Comparison of ENCODE assay signal across 23 cellular contexts in genomic region chr13:22218784-22219183, GRCh38.
DNase-seq lines count a peak whose midpoint lies in the region; ATAC-seq, FAIRE-seq and TF ChIP-seq lines count a peak whose summit lies in the region.
"Had no signal": no experiment of that assay in that cellular context is flagged by ENCODE, and none has a peak within 500 bp of the region (broad histone marks: within the 10 kb centered on the region; RNA-seq: fewer than 3 reads in every experiment).

No MANE protein-coding gene starts in this region.

- no peaks in the 10 kb centered on the region for H3K9me3 Mint-ChIP-seq in naive thymus-derived CD8-positive, alpha-beta T cell
- H3K9me3 Mint-ChIP-seq: CD4-positive, alpha-beta T cell had no signal

- 13 to 27% (median 23%) methylated on average over 4 of the region's 4 CpGs for WGBS in heart left ventricle, 4 donors
- 1 to 5% methylated on average over 4 of the region's 4 CpGs for WGBS in aorta, 2 donors
- WGBS in pancreas, 2 donors, result 39 to 47% methylated on average over 4 of the region's 4 CpGs

- peaks cover 13 to 38% (median 31%) of the 10 kb centered on the region in 4 donors for H3K4me1 Mint-ChIP-seq in naive thymus-derived CD8-positive, alpha-beta T cell

- H3K4me3 Mint-ChIP-seq in naive thymus-derived CD8-positive, alpha-beta T cell, result peak overlapping the region in 3 of 10 donors; percentile 9 to 12 (median 9)
- H3K4me3 Mint-ChIP-seq: CD4-positive, alpha-beta T cell had no signal

- H3K27me3 Mint-ChIP-seq in naive thymus-derived CD8-positive, alpha-beta T cell, result no peaks in the 10 kb centered on the region
- H3K27me3 Mint-ChIP-seq: CD4-positive, alpha-beta T cell had no signal

- H3K36me3 Mint-ChIP-seq in naive thymus-derived CD8-positive, alpha-beta T cell, result no peaks in the 10 kb centered on the region

- no peaks in the 10 kb centered on the region for H3K27me3 ChIP-seq in heart left ventricle
- no peaks in the 10 kb centered on the region for H3K27me3 ChIP-seq in right atrium auricular region
- no peaks in the 10 kb centered on the region for H3K27me3 ChIP-seq in aorta (ENCODE audit: control insufficient read depth in 1 of 2, insufficient read depth in 2 of 2, low read length in 1 of 2)
- H3K27me3 ChIP-seq in pancreas, result no peaks in the 10 kb centered on the region

- H3K36me3 ChIP-seq in heart left ventricle (no peaks in the 10 kb centered on the region), right atrium auricular region (no peaks in the 10 kb centered on the region), aorta (ENCODE audit: control insufficient read depth in 1 of 2, insufficient read depth in 2 of 2, low read length in 1 of 2) (no peaks in the 10 kb centered on the region), pancreas (no peaks in the 10 kb centered on the region)

- H3K4me3 ChIP-seq in heart left ventricle (no peak overlapping the region), right atrium auricular region (no peak overlapping the region), aorta (ENCODE audit: low read length in 2 of 2) (no peak overlapping the region), pancreas (no peak overlapping the region)
- H3K4me3 ChIP-seq: GM12878, K562 had no signal

- TF ChIP-seq POLR2A in heart left ventricle (IDR thresholded peaks at IDR 0.05), result no peak

- H3K9me3 ChIP-seq in heart left ventricle (no peaks in the 10 kb centered on the region), right atrium auricular region (no peaks in the 10 kb centered on the region), aorta (ENCODE audit: control insufficient read depth, low read length) (no peaks in the 10 kb centered on the region), pancreas (no peaks in the 10 kb centered on the region)
- H3K9me3 ChIP-seq: Caco-2 had no signal

- no peak for FAIRE-seq in pancreas (lab: Jason Lieb, UNC)
- FAIRE-seq: GM12878, GM18507, H1, K562 had no signal

- intact Hi-C loops in heart left ventricle (cut with DNase I) (no loop called here), aorta (cut with DNase I) (no loop called here), pancreas (cut with DNase I) (no loop called here)

- TF ChIP-seq CTCF in heart left ventricle (IDR thresholded peaks at IDR 0.05), result no peak
- no peak for TF ChIP-seq CTCF in right atrium auricular region (IDR thresholded peaks at IDR 0.05)
- no peak for TF ChIP-seq CTCF in pancreas (IDR thresholded peaks at IDR 0.05)

- H3K27ac ChIP-seq in heart left ventricle (peak overlapping the region in 2 of 12 donors; percentile 24 to 30), right atrium auricular region (no peak overlapping the region), aorta (ENCODE audit: low read depth in 1 of 2, low read length in 2 of 2) (no peak overlapping the region), pancreas (no peak overlapping the region)

- H3K4me1 ChIP-seq in heart left ventricle (peaks cover 0 to 13% (median 2%) of the 10 kb centered on the region in 12 donors), right atrium auricular region (peaks cover 0 to 7% of the 10 kb centered on the region in 2 donors), aorta (ENCODE audit: control insufficient read depth in 1 of 2, insufficient read depth in 2 of 2, low read length in 2 of 2) (no peaks in the 10 kb centered on the region), pancreas (no peaks in the 10 kb centered on the region)
- H3K4me1 ChIP-seq: Caco-2 had no signal

- DNase-seq in heart left ventricle, result no peak
- no peak for DNase-seq in right atrium auricular region (ENCODE audit: low spot score)
- DNase-seq in cerebellum (ENCODE audit: low spot score), result peak; percentile 12
- no peak for DNase-seq in naive thymus-derived CD8-positive, alpha-beta T cell
- no peak for DNase-seq in aorta
- DNase-seq in pancreas, result no peak
- no peak for DNase-seq in NCI-H1694 treated with DMSO at 0.1 percent for 48 hours (lab: John Stamatoyannopoulos, UW)
- no peak for DNase-seq in medulla oblongata (ENCODE audit: extremely low spot score)
- DNase-seq: 8988T; Caco-2; CD4-positive, alpha-beta T cell; GF-D8; MV-4-11; NCI-H1417; NCI-H187 treated with DMSO at 0.1 percent for 48 hours; NCI-H2227 treated with DMSO at 0.1 percent for 48 hours; NCI-H510A treated with DMSO at 0.1 percent for 48 hours; PC-3; RPMI8226 had no signal

- POLR2A ChIA-PET in naive thymus-derived CD8-positive, alpha-beta T cell (lab: Charles Lee), result no interaction called here

- ATAC-seq in heart left ventricle (peak in 3 of 4 donors; percentile 46 to 69 (median 67)), aorta (ENCODE audit: low FRiP score) (peak; percentile 49), pancreas (no peak)
- ATAC-seq in naive thymus-derived CD8-positive, alpha-beta T cell, result no peak
- ATAC-seq: GM12878, K562, PC-3 had no signal

- H3K27ac Mint-ChIP-seq in naive thymus-derived CD8-positive, alpha-beta T cell, result peak overlapping the region in 6 of 10 donors; percentile 14 to 87 (median 50)
- H3K27ac Mint-ChIP-seq: CD4-positive, alpha-beta T cell had no signal

Comparison
In these comparisons a context has a peak if more than half of its experiments do, and no peak if none do; other contexts are left out.
1. ATAC-seq: peak in heart left ventricle (3 of 4) and aorta (single experiment); none in naive thymus-derived CD8-positive, alpha-beta T cell (0 of 2) and pancreas (0 of 4).